In genomic region chr3:52408466-52408865, GRCh38 we compare ENCODE assay signal across 1 cellular context.
TF ChIP-seq lines count a peak whose summit lies in the region.

No MANE protein-coding gene starts in this region.

TF ChIP-seq in endothelial cell of umbilical vein, 7 proteins besides CTCF, POLR2A, EP300 and RAD21:
- TF ChIP-seq JUN (IDR thresholded peaks at IDR 0.05; ENCODE audit: borderline replicate concordance, insufficient read depth, insufficient read length, low read depth): no peak
- TF ChIP-seq POLR2AphosphoS5 (IDR thresholded peaks at IDR 0.05; ENCODE audit: insufficient read depth, low read depth, low read length): no peak
- TF ChIP-seq FOS (IDR thresholded peaks at IDR 0.05; ENCODE audit: borderline replicate concordance, insufficient read depth, low read length): no peak
- TF ChIP-seq, protein P1, sequence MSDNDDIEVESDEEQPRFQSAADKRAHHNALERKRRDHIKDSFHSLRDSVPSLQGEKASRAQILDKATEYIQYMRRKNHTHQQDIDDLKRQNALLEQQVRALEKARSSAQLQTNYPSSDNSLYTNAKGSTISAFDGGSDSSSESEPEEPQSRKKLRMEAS (IDR thresholded peaks at IDR 0.05; ENCODE audit: insufficient read depth, insufficient read length): no peak
- no peak for TF ChIP-seq MYC (IDR thresholded peaks at IDR 0.05; ENCODE audit: low read depth, low read length)
- TF ChIP-seq GATA2 (IDR thresholded peaks at IDR 0.05; ENCODE audit: insufficient read depth, insufficient read length, low read depth, low read length): no peak
- TF ChIP-seq EZH2 (IDR thresholded peaks at IDR 0.05; ENCODE audit: borderline replicate concordance, low read depth, low read length, severe bottlenecking): no peak
